ENCODE assay signal across 11 cellular contexts in genomic region chr4:86557526-86557925, GRCh38. TPM values are rescaled to one million over a fixed set of nuclear protein-coding genes. Genes with fewer than 3 reads are reported as not detected.
DNase-seq lines count a peak whose midpoint lies in the region; ATAC-seq and TF ChIP-seq lines count a peak whose summit lies in the region.
"Had no signal": no experiment of that assay in that cellular context is flagged by ENCODE, and none has a peak within 500 bp of the region (broad histone marks: within the 10 kb centered on the region; RNA-seq: fewer than 3 reads in every experiment).

No MANE protein-coding gene starts in this region.

- H3K9me3 ChIP-seq in T-helper 17 cell (ENCODE audit: control insufficient read depth, low read length, poor library complexity, severe bottlenecking) = no peaks in the 10 kb centered on the region
- no peaks in the 10 kb centered on the region for H3K9me3 ChIP-seq in upper lobe of right lung
- H3K9me3 ChIP-seq: heart right ventricle had no signal

- H3K36me3 ChIP-seq in upper lobe of right lung = no peaks in the 10 kb centered on the region
- H3K36me3 ChIP-seq: heart right ventricle had no signal

- peaks cover 25% of the 10 kb centered on the region for H3K4me1 Mint-ChIP-seq in T-helper 17 cell

- H3K4me3 ChIP-seq in upper lobe of right lung = no peak overlapping the region
- H3K4me3 ChIP-seq: heart right ventricle had no signal

- H3K4me3 Mint-ChIP-seq in T-helper 17 cell = no peak overlapping the region
- H3K4me3 Mint-ChIP-seq: activated CD4-positive, alpha-beta memory T cell treated with anti-CD3 and anti-CD28 coated beads for 36 hours had no signal

- no peaks in the 10 kb centered on the region for H3K27me3 Mint-ChIP-seq in T-helper 17 cell

- peaks cover 4% of the 10 kb centered on the region for H3K36me3 Mint-ChIP-seq in T-helper 17 cell (ENCODE audit: low read depth)
- H3K36me3 Mint-ChIP-seq: activated CD4-positive, alpha-beta memory T cell treated with anti-CD3 and anti-CD28 coated beads for 36 hours had no signal

- ATAC-seq in GM21360 (IDR thresholded peaks at IDR 0.05; ENCODE audit: unreplicated experiment) (peak; percentile 95), HG03060 (IDR thresholded peaks at IDR 0.05; ENCODE audit: low read depth, unreplicated experiment) (peak; percentile 96), T-helper 17 cell (no peak), upper lobe of right lung (no peak)
- ATAC-seq: heart right ventricle had no signal

- intact Hi-C loops in upper lobe of right lung (cut with DNase I) = no loop called here

- H3K27ac Mint-ChIP-seq in T-helper 17 cell = peak overlapping the region; percentile 76
- H3K27ac Mint-ChIP-seq: activated CD4-positive, alpha-beta memory T cell treated with anti-CD3 and anti-CD28 coated beads for 36 hours had no signal

- H3K4me1 ChIP-seq in upper lobe of right lung = peaks cover 14% of the 10 kb centered on the region

- no peak for TF ChIP-seq CTCF in upper lobe of right lung (IDR thresholded peaks at IDR 0.05)

- peak; percentile 7 for DNase-seq in EL
- no peak for DNase-seq in T-helper 17 cell
- DNase-seq in NCI-H1048 (lab: John Stamatoyannopoulos, UW) = no peak
- DNase-seq in NOMO-1 treated with DMSO at 0.1 percent for 48 hours (lab: John Stamatoyannopoulos, UW; ENCODE audit: unreplicated experiment) = no peak
- DNase-seq in stimulated activated CD8-positive, alpha-beta memory T cell treated with anti-CD3 and anti-CD28 coated beads, Interleukin-4, amount 100 ng/mL, for 48 hours = no peak
- DNase-seq in upper lobe of right lung = no peak
- DNase-seq: activated CD4-positive, alpha-beta memory T cell treated with anti-CD3 and anti-CD28 coated beads for 36 hours; caudate nucleus; heart right ventricle had no signal

- no peaks in the 10 kb centered on the region for H3K27me3 ChIP-seq in upper lobe of right lung

- no peak overlapping the region for H3K27ac ChIP-seq in upper lobe of right lung

RNA-seq across cellular contexts. Expression of gene PTPN13, which starts 36.6 kb away (rescaled TPM):
- total RNA-seq in T-helper 17 cell = 10 to 100 TPM; 36.1 to 49.5 TPM
- 69.9 TPM for total RNA-seq in upper lobe of right lung

Comparison
In these comparisons a context has a peak if more than half of its experiments do, and no peak if none do; other contexts are left out.
1. ATAC-seq: peak in GM21360 (single experiment) and HG03060 (single experiment); none in T-helper 17 cell (single experiment) and upper lobe of right lung (single experiment).